ENCODE assay signal across 13 cellular contexts in genomic region chr15:64466408-64467116, GRCh38. TPM values are rescaled to one million over a fixed set of nuclear protein-coding genes. Genes with fewer than 3 reads are reported as not detected.
DNase-seq lines count a peak whose midpoint lies in the region; TF ChIP-seq lines count a peak whose summit lies in the region.
"Had no signal": no experiment of that assay in that cellular context is flagged by ENCODE, and none has a peak within 500 bp of the region (broad histone marks: within the 10 kb centered on the region; RNA-seq: fewer than 3 reads in every experiment).

No MANE protein-coding gene starts in this region.

- H3K36me3 Mint-ChIP-seq in activated CD4-positive, alpha-beta T cell treated with anti-CD3 and anti-CD28 coated beads, Interleukin-2, amount 10 ng/mL, durations not matched to agents 24 days and 14 days (ENCODE audit: low read depth) = peaks cover 21% of the 10 kb centered on the region
- H3K36me3 Mint-ChIP-seq in glutamatergic neuron (ENCODE audit: unreplicated experiment) = no peaks in the 10 kb centered on the region

- H3K9me3 Mint-ChIP-seq in activated CD4-positive, alpha-beta T cell treated with anti-CD3 and anti-CD28 coated beads, Interleukin-2, amount 10 ng/mL, durations not matched to agents 24 days and 14 days = no peaks in the 10 kb centered on the region
- peaks cover 3% of the 10 kb centered on the region for H3K9me3 Mint-ChIP-seq in glutamatergic neuron (ENCODE audit: unreplicated experiment)

- no peak for TF ChIP-seq CTCF in glutamatergic neuron (IDR thresholded peaks at IDR 0.05; ENCODE audit: partially characterized antibody, unreplicated experiment)

- peak overlapping the region; percentile 3 for H3K27ac Mint-ChIP-seq in activated CD4-positive, alpha-beta T cell treated with anti-CD3 and anti-CD28 coated beads, Interleukin-2, amount 10 ng/mL, durations not matched to agents 24 days and 14 days
- peak overlapping the region; percentile 10 for H3K27ac Mint-ChIP-seq in glutamatergic neuron (ENCODE audit: unreplicated experiment)

- intact Hi-C loops in activated CD4-positive, alpha-beta T cell treated with anti-CD3 and anti-CD28 coated beads, Interleukin-2, amount 10 ng/mL, durations not matched to agents 24 days and 14 days (cut with micrococcal nuclease) = no loop called here

- peaks cover 53% of the 10 kb centered on the region for H3K4me1 Mint-ChIP-seq in activated CD4-positive, alpha-beta T cell treated with anti-CD3 and anti-CD28 coated beads, Interleukin-2, amount 10 ng/mL, durations not matched to agents 24 days and 14 days
- peaks cover 27% of the 10 kb centered on the region for H3K4me1 Mint-ChIP-seq in glutamatergic neuron (ENCODE audit: low read depth, unreplicated experiment)

- DNase-seq in activated CD4-positive, alpha-beta T cell treated with anti-CD3 and anti-CD28 coated beads, Interleukin-2, amount 10 ng/mL, durations not matched to agents 24 days and 14 days = no peak
- no peak for DNase-seq in activated CD4-positive, alpha-beta T cell treated with anti-CD3 and anti-CD28 coated beads, Interleukin-2, amount 50 U/mL, for 1 hour
- DNase-seq in NCI-H69 (lab: John Stamatoyannopoulos, UW) (peak; percentile 81), glutamatergic neuron (no peak), renal cortical epithelial cell (ENCODE audit: low read depth) (peak; percentile 64), DMS153 (lab: John Stamatoyannopoulos, UW) (no peak), Kasumi-1 (lab: John Stamatoyannopoulos, UW) (no peak), COLO829 (ENCODE audit: low spot score) (no peak)
- DNase-seq: EL, left ventricle myocardium inferior, NCI-H345, ovary, Peyer's patch had no signal

- no peaks in the 10 kb centered on the region for H3K27me3 Mint-ChIP-seq in activated CD4-positive, alpha-beta T cell treated with anti-CD3 and anti-CD28 coated beads, Interleukin-2, amount 10 ng/mL, durations not matched to agents 24 days and 14 days
- peaks cover 2% of the 10 kb centered on the region for H3K27me3 Mint-ChIP-seq in glutamatergic neuron (ENCODE audit: unreplicated experiment)

- no peak overlapping the region for H3K4me3 Mint-ChIP-seq in activated CD4-positive, alpha-beta T cell treated with anti-CD3 and anti-CD28 coated beads, Interleukin-2, amount 10 ng/mL, durations not matched to agents 24 days and 14 days
- H3K4me3 Mint-ChIP-seq in glutamatergic neuron (ENCODE audit: unreplicated experiment) = no peak overlapping the region

RNA-seq across cellular contexts. Expression of gene ZNF609, which starts 6.2 kb away (rescaled TPM):
- total RNA-seq in activated CD4-positive, alpha-beta T cell treated with anti-CD3 and anti-CD28 coated beads, Interleukin-2, amount 10 ng/mL, durations not matched to agents 24 days and 14 days = 62.4 and 63.9 TPM in 2 replicates
- 80.5 TPM for total RNA-seq in glutamatergic neuron (ENCODE audit: unreplicated experiment)
- total RNA-seq in renal cortical epithelial cell = 12.0 and 35.6 TPM in 2 replicates

Comparison
In these comparisons a context has a peak if more than half of its experiments do, and no peak if none do; other contexts are left out.
1. DNase-seq: peak in NCI-H69 (single experiment) and renal cortical epithelial cell (single experiment); none in activated CD4-positive, alpha-beta T cell treated with anti-CD3 and anti-CD28 coated beads, Interleukin-2, amount 10 ng/mL, durations not matched to agents 24 days and 14 days (single experiment), activated CD4-positive, alpha-beta T cell treated with anti-CD3 and anti-CD28 coated beads, Interleukin-2, amount 50 U/mL, for 1 hour (single experiment), glutamatergic neuron (single experiment), DMS153 (single experiment), Kasumi-1 (0 of 2) and COLO829 (single experiment).